ENCODE assay signal across 24 cellular contexts in genomic region chr6:74130641-74131040, GRCh38.
"Had no signal": no experiment of that assay in that cellular context is flagged by ENCODE, and none has a peak within 500 bp of the region (broad histone marks: within the 10 kb centered on the region; RNA-seq: fewer than 3 reads in every experiment).

No MANE protein-coding gene starts in this region.

- ATAC-seq: effector memory CD8-positive, alpha-beta T cell; esophagus mucosa; foreskin keratinocyte; gastrocnemius medialis; gastroesophageal sphincter; heart left ventricle; heart right ventricle had no signal

- H3K27me3 ChIP-seq: colonic mucosa, esophagus muscularis mucosa, esophagus squamous epithelium, foreskin keratinocyte, gastrocnemius medialis, gastroesophageal sphincter, heart left ventricle, heart right ventricle had no signal

- H3K9me3 ChIP-seq: colonic mucosa, esophagus squamous epithelium, gastrocnemius medialis, gastroesophageal sphincter had no signal

- H3K36me3 ChIP-seq: colonic mucosa, esophagus muscularis mucosa, esophagus squamous epithelium, gastrocnemius medialis, gastroesophageal sphincter, heart left ventricle, heart right ventricle had no signal

- H3K4me1 ChIP-seq: colonic mucosa, esophagus muscularis mucosa, esophagus squamous epithelium, foreskin keratinocyte, gastrocnemius medialis, gastroesophageal sphincter, heart left ventricle had no signal

- DNase-seq: colonic mucosa; cortex of kidney; dermis blood vessel endothelial cell; dorsolateral prefrontal cortex; effector CD4-positive, alpha-beta T cell; effector CD8-positive, alpha-beta T cell; effector memory CD4-positive, alpha-beta T cell; effector memory CD8-positive, alpha-beta T cell; endodermal cell; erythroblast; esophagus squamous epithelium; foreskin fibroblast; foreskin keratinocyte; foreskin melanocyte; gastrocnemius medialis; glutamatergic neuron; head of caudate nucleus; heart left ventricle; heart right ventricle had no signal

- H3K27ac ChIP-seq: colonic mucosa, coronary artery, dorsolateral prefrontal cortex, epithelial cell of prostate, esophagus muscularis mucosa, esophagus squamous epithelium, foreskin keratinocyte, gastrocnemius medialis, gastroesophageal sphincter, heart left ventricle, heart right ventricle had no signal

- H3K4me3 ChIP-seq: colonic mucosa, coronary artery, dorsolateral prefrontal cortex, esophagus muscularis mucosa, esophagus squamous epithelium, gastrocnemius medialis, gastroesophageal sphincter, heart left ventricle, heart right ventricle had no signal
